ENCODE assay signal across 9 cellular contexts in genomic region chr16:56729351-56729735, GRCh38. TPM values are rescaled to one million over a fixed set of nuclear protein-coding genes. Genes with fewer than 3 reads are reported as not detected.
DNase-seq lines count a peak whose midpoint lies in the region; ATAC-seq and TF ChIP-seq lines count a peak whose summit lies in the region.
"Had no signal": no experiment of that assay in that cellular context is flagged by ENCODE, and none has a peak within 500 bp of the region (broad histone marks: within the 10 kb centered on the region; RNA-seq: fewer than 3 reads in every experiment).

No MANE protein-coding gene starts in this region.

- H3K27me3 Mint-ChIP-seq in Caco-2 (ENCODE audit: insufficient read depth, unreplicated experiment), result no peaks in the 10 kb centered on the region

- no peak for TF ChIP-seq POLR2A in erythroblast (IDR thresholded peaks at IDR 0.05; ENCODE audit: low read length)

- peak overlapping the region; percentile 65 for H3K27ac Mint-ChIP-seq in Caco-2 (ENCODE audit: unreplicated experiment)

- CTCF ChIA-PET in Caco-2 (lab: Charles Lee), result no interaction called here
- CTCF ChIA-PET in PC-9 (lab: Charles Lee), result interaction anchor here (0.6 kb wide), 2 partner anchors 116 to 395 kb away, joined by 3 to 5 read pairs; no protein-coding TSS in a partner anchor

- TF ChIP-seq CTCF in Caco-2 (IDR thresholded peaks at IDR 0.05; ENCODE audit: insufficient read depth in 1 of 2, low read depth in 1 of 2, low read length in 1 of 2, severe bottlenecking in 1 of 2, unreplicated experiment in 1 of 2), result no peak
- no peak for TF ChIP-seq CTCF in PC-9 (conservative IDR thresholded peaks at IDR 0.05)
- TF ChIP-seq CTCF in osteoblast (IDR thresholded peaks at IDR 0.05; ENCODE audit: extremely low read depth, low read depth, low read length), result no peak

- POLR2A ChIA-PET in Caco-2 (lab: Charles Lee), result no interaction called here
- POLR2A ChIA-PET in PC-9 (lab: Charles Lee; ENCODE audit: unreplicated experiment), result interaction anchor here (0.6 to 0.7 kb wide), 3 partner anchors 46 to 1119 kb away, joined by 3 read pairs; no protein-coding TSS in a partner anchor

- no peak overlapping the region for H3K4me3 Mint-ChIP-seq in Caco-2 (ENCODE audit: unreplicated experiment)

- TSS peak; percentile 94 for BruUV-seq in Caco-2 (replicated peaks; lab: Mats Ljungman, UMichigan)
- TSS peak; percentile 91 for BruUV-seq in PC-9 (replicated peaks; lab: Mats Ljungman, UMichigan)

- H3K27me3 ChIP-seq in Caco-2 (replicated peaks; ENCODE audit: control insufficient read depth, insufficient read depth, low read length) (no peaks in the 10 kb centered on the region), PC-9 (ENCODE audit: insufficient read depth, low read depth) (no peaks in the 10 kb centered on the region), osteoblast (ENCODE audit: insufficient read depth, low read length) (no peaks in the 10 kb centered on the region)

- DNase-seq in Caco-2 (no peak), PC-9 (no peak), erythroblast (lab: John Stamatoyannopoulos, UW) (peak; percentile 45), osteoblast (ENCODE audit: insufficient read length, low spot score, missing footprints) (peak; percentile 21), NCI-H1930 (lab: John Stamatoyannopoulos, UW) (no peak), EL (no peak), NCI-H226 (no peak)

- intact Hi-C loops in Caco-2 (cut with micrococcal nuclease; ENCODE audit: unreplicated experiment), result loop anchor here (1.0 kb wide), 1 partner anchor 60 kb away; no protein-coding TSS in a partner anchor
- intact Hi-C loops in PC-9 (cut with micrococcal nuclease; ENCODE audit: unreplicated experiment), result no loop called here

- H2AFZ ChIP-seq in PC-9 (peak overlapping the region; percentile 90), osteoblast (ENCODE audit: low read length) (peak overlapping the region; percentile 99)

- H3F3A ChIP-seq in PC-9 (ENCODE audit: insufficient read depth, low read depth), result no peaks in the 10 kb centered on the region; the same call in 1 of the 2 replicates

- H3K9me3 Mint-ChIP-seq in Caco-2 (ENCODE audit: unreplicated experiment), result no peaks in the 10 kb centered on the region

- no peaks in the 10 kb centered on the region for H3K9me3 ChIP-seq in Caco-2
- H3K9me3 ChIP-seq in PC-9 (ENCODE audit: insufficient read depth, low read depth), result no peaks in the 10 kb centered on the region
- no peaks in the 10 kb centered on the region for H3K9me3 ChIP-seq in osteoblast (ENCODE audit: low read depth, low read length)

- H3K36me3 ChIP-seq in Caco-2 (ENCODE audit: control insufficient read depth, insufficient read depth, low read length) (no peaks in the 10 kb centered on the region), PC-9 (ENCODE audit: low read depth) (no peaks in the 10 kb centered on the region), osteoblast (ENCODE audit: insufficient read depth, low read length) (no peaks in the 10 kb centered on the region)

- no peak for ATAC-seq in GM19452 (IDR thresholded peaks at IDR 0.05; ENCODE audit: unreplicated experiment)

- H3K4me3 ChIP-seq in Caco-2 (ENCODE audit: low read depth, low read length) (peak overlapping the region; percentile 82), PC-9 (peak overlapping the region; percentile 93), osteoblast (ENCODE audit: insufficient read depth, low read length) (peak overlapping the region; percentile 95)

- H3K4me1 Mint-ChIP-seq in Caco-2 (ENCODE audit: low read depth, unreplicated experiment), result peaks cover 10% of the 10 kb centered on the region

- peaks cover 9% of the 10 kb centered on the region; the same call in 1 of the 2 replicates for H4K20me1 ChIP-seq in PC-9 (ENCODE audit: insufficient read depth)
- peaks cover 9% of the 10 kb centered on the region for H4K20me1 ChIP-seq in osteoblast (ENCODE audit: insufficient read depth, low read length)

- H3K27ac ChIP-seq in PC-9, result peak overlapping the region; percentile 62
- H3K27ac ChIP-seq in osteoblast (ENCODE audit: low read depth, low read length), result peak overlapping the region; percentile 96

- no peaks in the 10 kb centered on the region for H3K9me2 ChIP-seq in PC-9 (ENCODE audit: insufficient read depth)

- H3K4me2 ChIP-seq in PC-9, result peak overlapping the region; percentile 92
- H3K4me2 ChIP-seq in osteoblast (ENCODE audit: insufficient read depth, low read length), result peak overlapping the region; percentile 89

- peaks cover 43% of the 10 kb centered on the region for H3K79me2 ChIP-seq in PC-9 (ENCODE audit: low read depth)
- H3K79me2 ChIP-seq in osteoblast (ENCODE audit: insufficient read depth, low read length), result peaks cover 47% of the 10 kb centered on the region

- H3K36me3 Mint-ChIP-seq in Caco-2 (ENCODE audit: insufficient read depth, unreplicated experiment), result no peaks in the 10 kb centered on the region

- H3K4me1 ChIP-seq in Caco-2 (peaks cover 6% of the 10 kb centered on the region; the same call in 1 of the 2 replicates), PC-9 (replicated peaks; ENCODE audit: insufficient read depth) (peaks cover 17% of the 10 kb centered on the region), osteoblast (ENCODE audit: insufficient read depth, low read length) (peaks cover 21% of the 10 kb centered on the region)

RNA-seq across cellular contexts. Expression of gene NUP93, which starts 0.6 kb away (rescaled TPM):
- 148 and 149 TPM in 2 replicates for total RNA-seq in Caco-2 (2022)
- total RNA-seq in PC-9 (2021), result 74.7 and 92.4 TPM in 2 replicates
- 36.8 and 40.5 TPM in 2 replicates for total RNA-seq in osteoblast

RNA-seq across cellular contexts. Expression of gene MT1X, which starts 47.1 kb away (rescaled TPM):
- total RNA-seq in Caco-2 (2022) (4.4 and 18.3 TPM in 2 replicates), PC-9 (2021) (18.9 and 41.2 TPM in 2 replicates), osteoblast (81.4 and 86.0 TPM in 2 replicates)

RNA-seq across cellular contexts. Expression of gene MT1H, which starts 59.7 kb away (rescaled TPM):
- total RNA-seq in Caco-2 (2022) (not detected in 2 replicates), PC-9 (2021) (not detected in 2 replicates), osteoblast (not detected in 2 replicates)
- total RNA-seq: dermis microvascular lymphatic vessel endothelial cell had no signal

Comparison
In these comparisons a context has a peak if more than half of its experiments do, and no peak if none do; other contexts are left out.
1. DNase-seq: peak in erythroblast (2 of 2) and osteoblast (single experiment); none in Caco-2 (0 of 2), PC-9 (0 of 2), NCI-H1930 (0 of 2), EL (single experiment) and NCI-H226 (single experiment).
2. Peak in every context shown above with its lines, with median percentiles within 50 percentile points of each other: H3K4me3 ChIP-seq.